ENCODE assay signal across 2 cellular contexts in the genomic region with DNA sequence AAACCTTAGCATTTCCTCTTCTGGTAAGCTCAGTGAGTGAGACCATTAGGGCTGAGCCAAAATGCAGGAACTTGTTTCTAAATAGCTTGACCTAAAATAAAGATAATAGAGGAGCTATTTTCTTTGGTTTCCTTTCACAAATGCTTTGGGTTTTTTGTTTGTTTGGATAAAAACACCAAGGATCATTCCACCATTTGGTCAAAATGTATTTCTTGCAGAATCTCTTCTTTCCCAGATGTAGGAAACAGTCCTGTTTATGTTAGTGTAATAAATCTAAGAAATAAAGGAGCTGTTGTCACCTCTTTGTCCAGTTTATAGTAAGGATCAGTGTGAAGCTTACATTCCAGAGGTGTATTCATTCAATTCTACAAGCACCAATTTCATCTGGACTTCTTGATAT.
TF ChIP-seq lines count a peak whose summit lies in the region.

No MANE protein-coding gene starts in this region.

TF ChIP-seq in IMR-90, 13 proteins besides CTCF, POLR2A, EP300 and RAD21:
- no peak for TF ChIP-seq SMC3 (IDR thresholded peaks at IDR 0.05; ENCODE audit: low read depth, low read length)
- TF ChIP-seq NFE2L2 (IDR thresholded peaks at IDR 0.05; ENCODE audit: low read depth, low read length): no peak
- no peak for TF ChIP-seq FOS (IDR thresholded peaks at IDR 0.05; ENCODE audit: low read depth, low read length)
- TF ChIP-seq RFX5 (IDR thresholded peaks at IDR 0.05; ENCODE audit: low read depth, low read length): no peak
- TF ChIP-seq RCOR1 (IDR thresholded peaks at IDR 0.05; ENCODE audit: insufficient replicate concordance, low read length): no peak
- no peak for TF ChIP-seq MAFK (IDR thresholded peaks at IDR 0.05; ENCODE audit: low read depth, low read length)
- no peak for TF ChIP-seq MXI1 (IDR thresholded peaks at IDR 0.05; ENCODE audit: borderline replicate concordance, low read depth, low read length)
- no peak for TF ChIP-seq MAZ (IDR thresholded peaks at IDR 0.05; ENCODE audit: borderline replicate concordance, low read depth, low read length)
- TF ChIP-seq CHD1 (IDR thresholded peaks at IDR 0.05; ENCODE audit: low read depth, low read length): no peak
- TF ChIP-seq BHLHE40 (IDR thresholded peaks at IDR 0.05; ENCODE audit: low read depth, low read length): no peak

TF ChIP-seq in endothelial cell of umbilical vein, 7 proteins besides CTCF, POLR2A, EP300 and RAD21:
- no peak for TF ChIP-seq FOS (IDR thresholded peaks at IDR 0.05; ENCODE audit: borderline replicate concordance, insufficient read depth, low read length)
- TF ChIP-seq MYC (IDR thresholded peaks at IDR 0.05; ENCODE audit: low read depth, low read length): no peak
- TF ChIP-seq, protein P1, sequence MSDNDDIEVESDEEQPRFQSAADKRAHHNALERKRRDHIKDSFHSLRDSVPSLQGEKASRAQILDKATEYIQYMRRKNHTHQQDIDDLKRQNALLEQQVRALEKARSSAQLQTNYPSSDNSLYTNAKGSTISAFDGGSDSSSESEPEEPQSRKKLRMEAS (IDR thresholded peaks at IDR 0.05; ENCODE audit: insufficient read depth, insufficient read length): no peak
- TF ChIP-seq GATA2 (IDR thresholded peaks at IDR 0.05; ENCODE audit: insufficient read depth, insufficient read length, low read depth, low read length): no peak
- no peak for TF ChIP-seq EZH2 (IDR thresholded peaks at IDR 0.05; ENCODE audit: borderline replicate concordance, low read depth, low read length, severe bottlenecking)
- TF ChIP-seq POLR2AphosphoS5 (IDR thresholded peaks at IDR 0.05; ENCODE audit: insufficient read depth, low read depth, low read length): no peak
- TF ChIP-seq JUN (IDR thresholded peaks at IDR 0.05; ENCODE audit: borderline replicate concordance, insufficient read depth, insufficient read length, low read depth): no peak
